In genomic region chr6:125780540-125781306, GRCh38 we compare ENCODE assay signal across 8 cellular contexts. TPM values are rescaled to one million over a fixed set of nuclear protein-coding genes. Genes with fewer than 3 reads are reported as not detected.
DNase-seq lines count a peak whose midpoint lies in the region; ATAC-seq and TF ChIP-seq lines count a peak whose summit lies in the region.

No MANE protein-coding gene starts in this region.

- H3K4me1 ChIP-seq in esophagus muscularis mucosa: peaks cover 8 to 9% (median 8%) of the 10 kb centered on the region in 4 donors
- peaks cover 10% of the 10 kb centered on the region for H3K4me1 ChIP-seq in suprapubic skin

- TF ChIP-seq POLR2A in esophagus muscularis mucosa (IDR thresholded peaks at IDR 0.05; ENCODE audit: low read depth) (no peak), suprapubic skin (IDR thresholded peaks at IDR 0.05) (peak in 1 of 2 donors; percentile 58)

- peaks cover 0 to 2% (median 0%) of the 10 kb centered on the region in 7 donors for H3K9me3 Mint-ChIP-seq in naive B cell

- peak; percentile 72 for DNase-seq in D341Med (ENCODE audit: low spot score)
- DNase-seq in GM20000 (ENCODE audit: low spot score): peak; percentile 63
- peak; percentile 90 for DNase-seq in NOMO-1 treated with DMSO at 0.1 percent for 48 hours (lab: John Stamatoyannopoulos, UW; ENCODE audit: unreplicated experiment)
- peak; percentile 63 for DNase-seq in activated CD8-positive, alpha-beta memory T cell treated with anti-CD3 and anti-CD28 coated beads, Interleukin-2, amount 50 U/mL, for 4 hours
- DNase-seq in esophagus muscularis mucosa (ENCODE audit: extremely low spot score): no peak
- peak; percentile 65 for DNase-seq in naive B cell
- DNase-seq in suprapubic skin (ENCODE audit: low spot score in 2 of 2): no peak

- TF ChIP-seq CTCF in GM20000 (IDR thresholded peaks at IDR 0.05; ENCODE audit: extremely low read depth, missing control alignments) (no peak), esophagus muscularis mucosa (IDR thresholded peaks at IDR 0.05) (no peak), suprapubic skin (IDR thresholded peaks at IDR 0.05) (no peak)

- peaks cover 0 to 19% (median 10%) of the 10 kb centered on the region in 3 donors for H3K4me1 Mint-ChIP-seq in naive B cell

- H3K27ac Mint-ChIP-seq in naive B cell: no peak overlapping the region

- H3K27me3 Mint-ChIP-seq in naive B cell: peaks cover 0 to 3% (median 0%) of the 10 kb centered on the region in 3 donors

- intact Hi-C loops in esophagus muscularis mucosa (cut with DNase I): no loop called here

- H3K27ac ChIP-seq in esophagus muscularis mucosa (replicated peaks in 1 of 4) (peak overlapping the region; percentile 89 to 94 (median 90)), suprapubic skin (peak overlapping the region; percentile 96)

- H3K27me3 ChIP-seq in esophagus muscularis mucosa: no peaks in the 10 kb centered on the region
- no peaks in the 10 kb centered on the region for H3K27me3 ChIP-seq in suprapubic skin

- no peaks in the 10 kb centered on the region for H3K36me3 Mint-ChIP-seq in naive B cell

- H3K9me3 ChIP-seq in esophagus muscularis mucosa: no peaks in the 10 kb centered on the region
- H3K9me3 ChIP-seq in suprapubic skin: no peaks in the 10 kb centered on the region

- TF ChIP-seq EP300 in esophagus muscularis mucosa (IDR thresholded peaks at IDR 0.05) (no peak), suprapubic skin (IDR thresholded peaks at IDR 0.05) (no peak)

- H3K36me3 ChIP-seq in esophagus muscularis mucosa: no peaks in the 10 kb centered on the region
- H3K36me3 ChIP-seq in suprapubic skin: no peaks in the 10 kb centered on the region

- ATAC-seq in HG03575 (IDR thresholded peaks at IDR 0.05; ENCODE audit: extremely low read depth, insufficient number of reproducible peaks, low FRiP score, unreplicated experiment) (peak; percentile 32), naive B cell (ENCODE audit: low read depth in 2 of 2) (peak; percentile 73 to 77)

- H3K4me3 Mint-ChIP-seq in naive B cell: no peak overlapping the region

- WGBS in esophagus muscularis mucosa: under 1% methylated on average over 28 of the region's 28 CpGs
- under 1% methylated on average over 28 of the region's 28 CpGs for WGBS in suprapubic skin

- H3K4me3 ChIP-seq in esophagus muscularis mucosa (peak overlapping the region; percentile 63 to 75 (median 68)), suprapubic skin (peak overlapping the region; percentile 53)

RNA-seq across cellular contexts. Expression of gene NCOA7, which starts 10.0 kb away (rescaled TPM):
- total RNA-seq in esophagus muscularis mucosa: 10 to 100 TPM; 15.4 to 29.0 (median 19.9) TPM
- 10 to 100 TPM in 1 of 6 donors, 1 to 10 TPM in 5; 1.6 to 10.9 (median 8.4) TPM for polyA plus RNA-seq in naive B cell (ENCODE audit: low read depth in 6 of 6)
- total RNA-seq in suprapubic skin: 10 to 100 TPM; 11.1 to 28.4 (median 22.1) TPM

RNA-seq across cellular contexts. Expression of gene HEY2, which starts 31.3 kb away (rescaled TPM):
- total RNA-seq in esophagus muscularis mucosa (1 to 10 TPM; 1.7 to 3.1 (median 2.3) TPM), suprapubic skin (1 to 10 TPM in 3 of 4 donors, under 1 TPM in 1; 0.76 to 3.0 (median 1.9) TPM)
- polyA plus RNA-seq in naive B cell (ENCODE audit: low read depth in 6 of 6): under 1 TPM in 3 of 6 donors, not detected in 3; 0.17 to 0.48 (median 0.29) TPM

Comparison
In these comparisons a context has a peak if more than half of its experiments do, and no peak if none do; other contexts are left out.
1. DNase-seq: peak in D341Med (single experiment), GM20000 (single experiment), NOMO-1 treated with DMSO at 0.1 percent for 48 hours (single experiment), activated CD8-positive, alpha-beta memory T cell treated with anti-CD3 and anti-CD28 coated beads, Interleukin-2, amount 50 U/mL, for 4 hours (single experiment) and naive B cell (single experiment); none in esophagus muscularis mucosa (single experiment) and suprapubic skin (0 of 2).